Comparison of ENCODE assay signal across 9 cellular contexts in genomic region chr17:55845385-55845784, GRCh38.
DNase-seq lines count a peak whose midpoint lies in the region; ATAC-seq and TF ChIP-seq lines count a peak whose summit lies in the region.
"Had no signal": no experiment of that assay in that cellular context is flagged by ENCODE, and none has a peak within 500 bp of the region (broad histone marks: within the 10 kb centered on the region; RNA-seq: fewer than 3 reads in every experiment).

No MANE protein-coding gene starts in this region.

- 0 out of 2 replicates have a peak, but pooled peaks have one; percentile 33 for TF ChIP-seq CTCF in WTC11 (IDR thresholded peaks at IDR 0.05)
- peak; percentile 36 for TF ChIP-seq CTCF in glutamatergic neuron (IDR thresholded peaks at IDR 0.05; ENCODE audit: partially characterized antibody, unreplicated experiment)
- TF ChIP-seq CTCF in parathyroid adenoma (IDR thresholded peaks at IDR 0.05): peak; percentile 25

- H3K79me2 ChIP-seq in parathyroid adenoma: no peaks in the 10 kb centered on the region

- H3K36me3 Mint-ChIP-seq in WTC11 (peaks cover 7% of the 10 kb centered on the region; the same call in 1 of the 2 replicates), glutamatergic neuron (ENCODE audit: unreplicated experiment) (no peaks in the 10 kb centered on the region)

- H3K9me3 ChIP-seq in parathyroid adenoma (ENCODE audit: control insufficient read depth, low read length): no peaks in the 10 kb centered on the region

- H3K4me3 Mint-ChIP-seq in WTC11: peak overlapping the region; percentile 63
- H3K4me3 Mint-ChIP-seq in glutamatergic neuron (ENCODE audit: unreplicated experiment): peak overlapping the region; percentile 28
- H3K4me3 Mint-ChIP-seq: activated B cell treated with CpG ODN at 0.5 μM for 24 hours had no signal

- no peaks in the 10 kb centered on the region for H3K36me3 ChIP-seq in parathyroid adenoma (ENCODE audit: control insufficient read depth, insufficient read depth, low read length)

- POLR2A ChIA-PET in WTC11 (lab: Charles Lee): interaction anchor here (0.6 kb wide), 1 partner anchor 260 kb away, joined by 4 read pairs; no protein-coding TSS in a partner anchor

- CTCF ChIA-PET in WTC11 (lab: Charles Lee): interaction anchor here (1.0 kb wide), 2 partner anchors 203 to 399 kb away, joined by 3 read pairs; no protein-coding TSS in a partner anchor

- DNase-seq in NCI-H748 (lab: John Stamatoyannopoulos, UW; ENCODE audit: unreplicated experiment): peak; percentile 33
- no peak for DNase-seq in NCI-H748 treated with DMSO at 0.1 percent for 48 hours (lab: John Stamatoyannopoulos, UW)
- DNase-seq in WTC11 (ENCODE audit: low spot score): peak; percentile 79
- DNase-seq in glutamatergic neuron: peak; percentile 83
- DNase-seq in T-helper 9 cell: no peak
- DNase-seq: activated B cell treated with CpG ODN at 0.5 μM for 24 hours had no signal

- H2AFZ ChIP-seq in parathyroid adenoma: peak overlapping the region; percentile 9

- H3K4me1 ChIP-seq in parathyroid adenoma: no peaks in the 10 kb centered on the region

- H3K27ac ChIP-seq in parathyroid adenoma: no peak overlapping the region

- peaks cover 5% of the 10 kb centered on the region; the same call in 1 of the 2 replicates for H3K4me1 Mint-ChIP-seq in WTC11
- H3K4me1 Mint-ChIP-seq in glutamatergic neuron (ENCODE audit: low read depth, unreplicated experiment): no peaks in the 10 kb centered on the region
- H3K4me1 Mint-ChIP-seq: activated B cell treated with CpG ODN at 0.5 μM for 24 hours had no signal

- H3K9me3 Mint-ChIP-seq in WTC11 (peaks cover 10% of the 10 kb centered on the region), glutamatergic neuron (ENCODE audit: unreplicated experiment) (no peaks in the 10 kb centered on the region)

- H3K4me2 ChIP-seq in parathyroid adenoma (ENCODE audit: low read length): no peak overlapping the region

- H3K27ac Mint-ChIP-seq in WTC11 (no peak overlapping the region), glutamatergic neuron (ENCODE audit: unreplicated experiment) (no peak overlapping the region)
- H3K27ac Mint-ChIP-seq: activated B cell treated with CpG ODN at 0.5 μM for 24 hours had no signal

- no peak overlapping the region for H3K4me3 ChIP-seq in parathyroid adenoma (ENCODE audit: low read depth, low read length)

- ATAC-seq in WTC11 (peak; percentile 99), esophagus mucosa (no peak), HG03159 (IDR thresholded peaks at IDR 0.05; ENCODE audit: unreplicated experiment) (no peak)

- H3K27me3 ChIP-seq in parathyroid adenoma (ENCODE audit: control insufficient read depth, insufficient read depth, low read length): no peaks in the 10 kb centered on the region

- H3K27me3 Mint-ChIP-seq in WTC11 (ENCODE audit: low read depth): peaks cover 12% of the 10 kb centered on the region
- H3K27me3 Mint-ChIP-seq in glutamatergic neuron (ENCODE audit: unreplicated experiment): no peaks in the 10 kb centered on the region

- H3K9ac ChIP-seq in parathyroid adenoma: no peak overlapping the region

TF ChIP-seq in WTC11, 78 proteins besides CTCF, POLR2A, EP300 and RAD21:
- TF ChIP-seq ZNF281 (CRISPR knock-in tag; IDR thresholded peaks at IDR 0.05) (0 out of 2 replicates have a peak, but pooled peaks have one; percentile 22), ZNF512 (CRISPR knock-in tag; IDR thresholded peaks at IDR 0.05; ENCODE audit: borderline replicate concordance) (no peak), ZNF423 (CRISPR knock-in tag; IDR thresholded peaks at IDR 0.05) (0 out of 2 replicates have a peak, but pooled peaks have one; percentile 3)
- TF ChIP-seq, protein P1, sequence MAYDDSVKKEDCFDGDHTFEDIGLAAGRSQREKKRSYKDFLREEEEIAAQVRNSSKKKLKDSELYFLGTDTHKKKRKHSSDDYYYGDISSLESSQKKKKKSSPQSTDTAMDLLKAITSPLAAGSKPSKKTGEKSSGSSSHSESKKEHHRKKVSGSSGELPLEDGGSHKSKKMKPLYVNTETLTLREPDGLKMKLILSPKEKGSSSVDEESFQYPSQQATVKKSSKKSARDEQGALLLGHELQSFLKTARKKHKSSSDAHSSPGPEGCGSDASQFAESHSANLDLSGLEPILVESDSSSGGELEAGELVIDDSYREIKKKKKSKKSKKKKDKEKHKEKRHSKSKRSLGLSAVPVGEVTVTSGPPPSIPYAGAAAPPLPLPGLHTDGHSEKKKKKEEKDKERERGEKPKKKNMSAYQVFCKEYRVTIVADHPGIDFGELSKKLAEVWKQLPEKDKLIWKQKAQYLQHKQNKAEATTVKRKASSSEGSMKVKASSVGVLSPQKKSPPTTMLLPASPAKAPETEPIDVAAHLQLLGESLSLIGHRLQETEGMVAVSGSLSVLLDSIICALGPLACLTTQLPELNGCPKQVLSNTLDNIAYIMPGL (CRISPR knock-in tag; IDR thresholded peaks at IDR 0.05): peak; percentile 32; the same call in 1 of the 2 replicates

Comparison
In these comparisons a context has a peak if more than half of its experiments do, and no peak if none do; other contexts are left out.
1. DNase-seq: peak in NCI-H748 (single experiment), WTC11 (single experiment) and glutamatergic neuron (single experiment); none in NCI-H748 treated with DMSO at 0.1 percent for 48 hours (single experiment) and T-helper 9 cell (single experiment).
2. Peak in every context shown above with its lines, with median percentiles within 50 percentile points of each other: CTCF ChIP-seq.